ENCODE assay signal across 11 cellular contexts in the genomic region with DNA sequence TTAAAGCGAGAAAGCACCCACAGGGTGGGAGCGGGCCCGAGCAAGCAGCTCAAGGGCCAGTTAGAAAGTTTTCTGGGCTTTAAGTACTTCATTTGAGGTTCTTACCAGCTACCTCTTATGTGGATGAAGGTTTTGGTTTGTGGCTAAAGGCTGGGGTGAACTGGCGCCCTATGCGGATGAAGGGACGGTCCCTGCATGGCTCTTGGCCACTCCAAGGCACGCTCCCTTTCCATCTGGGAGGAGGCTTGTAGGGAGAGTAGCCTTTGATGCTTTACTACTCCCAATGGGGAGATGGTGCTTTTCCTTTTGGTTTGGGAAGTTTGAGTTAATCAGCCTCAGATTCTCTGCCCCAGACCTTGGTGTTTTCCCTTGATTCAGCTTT. TPM values are rescaled to one million over a fixed set of nuclear protein-coding genes. Genes with fewer than 3 reads are reported as not detected.
DNase-seq lines count a peak whose midpoint lies in the region; ATAC-seq and TF ChIP-seq lines count a peak whose summit lies in the region.
"Had no signal": no experiment of that assay in that cellular context is flagged by ENCODE, and none has a peak within 500 bp of the region (broad histone marks: within the 10 kb centered on the region; RNA-seq: fewer than 3 reads in every experiment).

No MANE protein-coding gene starts in this region.

- H3K4me3 ChIP-seq in CD4-positive, alpha-beta memory T cell (ENCODE audit: low read length in 2 of 2), result peak overlapping the region in 1 of 2 donors; percentile 42
- H3K4me3 ChIP-seq in gastrocnemius medialis, result peak overlapping the region; percentile 37 to 57 (median 46)

- H3K36me3 Mint-ChIP-seq in CD4-positive, alpha-beta memory T cell, result no peaks in the 10 kb centered on the region
- no peaks in the 10 kb centered on the region for H3K36me3 Mint-ChIP-seq in WTC11

- no peaks in the 10 kb centered on the region for H3K9me3 ChIP-seq in CD4-positive, alpha-beta memory T cell (ENCODE audit: control insufficient read depth in 1 of 2, low read length in 2 of 2)
- H3K9me3 ChIP-seq in gastrocnemius medialis, result no peaks in the 10 kb centered on the region

- no peak for DNase-seq in CD4-positive, alpha-beta memory T cell
- DNase-seq in WTC11 (ENCODE audit: low spot score) (no peak), Right ventricle myocardium superior (no peak), gastrocnemius medialis (no peak), NCI-H748 treated with DMSO at 0.1 percent for 48 hours (lab: John Stamatoyannopoulos, UW) (no peak), GM19240 (ENCODE audit: insufficient read length, low spot score) (no peak)
- DNase-seq: kidney glomerular epithelial cell, NCI-H2029 had no signal

- peak overlapping the region in 4 of 7 donors; percentile 9 to 83 (median 74) for H3K27ac Mint-ChIP-seq in CD4-positive, alpha-beta memory T cell
- H3K27ac Mint-ChIP-seq in WTC11, result no peak overlapping the region

- peaks cover 13% of the 10 kb centered on the region for H3K4me1 ChIP-seq in CD4-positive, alpha-beta memory T cell (ENCODE audit: insufficient read depth, low read length)
- no peaks in the 10 kb centered on the region for H3K4me1 ChIP-seq in gastrocnemius medialis

- POLR2A ChIA-PET in CD4-positive, alpha-beta memory T cell (lab: Charles Lee; ENCODE audit: partially characterized antibody), result interaction anchor here (1.2 to 4.8 kb wide), 9 partner anchors 10 to 58 kb away, joined by 3 to 59 read pairs (median 5); partner anchors contain the start of genes BLOC1S4 and MRFAP1
- POLR2A ChIA-PET in WTC11 (lab: Charles Lee), result interaction anchor here (0.7 kb wide), 1 partner anchor 90 kb away, joined by 3 read pairs; no protein-coding TSS in a partner anchor

- H3K27me3 Mint-ChIP-seq in CD4-positive, alpha-beta memory T cell, result no peaks in the 10 kb centered on the region
- H3K27me3 Mint-ChIP-seq in WTC11 (ENCODE audit: low read depth), result peaks cover 57% of the 10 kb centered on the region

- peaks cover 0 to 4% (median 0%) of the 10 kb centered on the region in 8 donors for H3K9me3 Mint-ChIP-seq in CD4-positive, alpha-beta memory T cell
- peaks cover 3% of the 10 kb centered on the region; the same call in 1 of the 2 replicates for H3K9me3 Mint-ChIP-seq in WTC11

- H3K36me3 ChIP-seq in CD4-positive, alpha-beta memory T cell (ENCODE audit: insufficient read depth, low read length), result no peaks in the 10 kb centered on the region
- H3K36me3 ChIP-seq in gastrocnemius medialis, result no peaks in the 10 kb centered on the region

- no peak for TF ChIP-seq POLR2A in gastrocnemius medialis (IDR thresholded peaks at IDR 0.05)

- ATAC-seq in WTC11, result peak; percentile 49
- peak; percentile 31 for ATAC-seq in Right ventricle myocardium superior (ENCODE audit: poor library complexity)
- ATAC-seq in gastrocnemius medialis, result peak; percentile 8 to 10
- no peak for ATAC-seq in GM19463 (IDR thresholded peaks at IDR 0.05; ENCODE audit: unreplicated experiment)
- no peak for ATAC-seq in HG02678 (IDR thresholded peaks at IDR 0.05; ENCODE audit: unreplicated experiment)

- no peaks in the 10 kb centered on the region for H3K27me3 ChIP-seq in CD4-positive, alpha-beta memory T cell (ENCODE audit: insufficient read depth, low read length)
- peaks cover 0 to 11% (median 4%) of the 10 kb centered on the region in 3 donors for H3K27me3 ChIP-seq in gastrocnemius medialis

- intact Hi-C loops in CD4-positive, alpha-beta memory T cell (cut with micrococcal nuclease), result loop anchor here (2.0 kb wide), 1 partner anchor 17 kb away; the partner anchor contains the start of gene MRFAP1
- intact Hi-C loops in Right ventricle myocardium superior (cut with DNase I) (no loop called here), gastrocnemius medialis (cut with DNase I; ENCODE audit: low total_unique reads) (loop anchor here (2.0 kb wide), 1 partner anchor 13 kb away; no protein-coding TSS in a partner anchor)

- TF ChIP-seq CTCF in WTC11 (IDR thresholded peaks at IDR 0.05) (no peak), gastrocnemius medialis (IDR thresholded peaks at IDR 0.05 in 4 of 5, conservative IDR thresholded peaks at IDR 0.05 in 1 of 5) (no peak)

- CTCF ChIA-PET in CD4-positive, alpha-beta memory T cell (lab: Charles Lee; ENCODE audit: partially characterized antibody), result interaction anchor here (0.6 to 2.0 kb wide), 4 partner anchors 12 to 227 kb away, joined by 3 to 9 read pairs (median 4); no protein-coding TSS in a partner anchor
- CTCF ChIA-PET in WTC11 (lab: Charles Lee), result interaction anchor here (0.6 to 1.8 kb wide), 3 partner anchors 16 to 326 kb away, joined by 3 to 12 read pairs (median 7); a partner anchor contains a TSS

- peak overlapping the region; percentile 57 to 79 (median 76) for H3K4me3 Mint-ChIP-seq in CD4-positive, alpha-beta memory T cell
- peak overlapping the region; percentile 41 for H3K4me3 Mint-ChIP-seq in WTC11

- in situ Hi-C loops in gastrocnemius medialis (cut with MboI; ENCODE audit: low sequenced_read_pairs in 4 of 4), result no loop called here

- peak overlapping the region; percentile 37 for H3K27ac ChIP-seq in CD4-positive, alpha-beta memory T cell (ENCODE audit: low read depth, low read length)
- no peak overlapping the region for H3K27ac ChIP-seq in gastrocnemius medialis
- H3K27ac ChIP-seq: HL-60 had no signal

- H3K4me1 Mint-ChIP-seq in CD4-positive, alpha-beta memory T cell, result peaks cover 0 to 23% (median 9%) of the 10 kb centered on the region in 4 donors
- H3K4me1 Mint-ChIP-seq in WTC11, result peaks cover 2% of the 10 kb centered on the region; the same call in 1 of the 2 replicates

TF ChIP-seq in WTC11, 78 proteins besides CTCF, POLR2A, EP300 and RAD21:
- TF ChIP-seq GABPB1 (CRISPR knock-in tag; IDR thresholded peaks at IDR 0.05) (no peak), MXD4 (CRISPR knock-in tag; IDR thresholded peaks at IDR 0.05; ENCODE audit: borderline replicate concordance) (no peak), ZNF396 (CRISPR knock-in tag; IDR thresholded peaks at IDR 0.05; ENCODE audit: borderline replicate concordance) (no peak), USF2 (CRISPR knock-in tag; IDR thresholded peaks at IDR 0.05) (no peak), ZMAT4 (CRISPR knock-in tag; IDR thresholded peaks at IDR 0.05) (no peak), CREB1 (CRISPR knock-in tag; IDR thresholded peaks at IDR 0.05) (no peak), NR1H2 (CRISPR knock-in tag; IDR thresholded peaks at IDR 0.05) (no peak)
- TF ChIP-seq, protein P1, sequence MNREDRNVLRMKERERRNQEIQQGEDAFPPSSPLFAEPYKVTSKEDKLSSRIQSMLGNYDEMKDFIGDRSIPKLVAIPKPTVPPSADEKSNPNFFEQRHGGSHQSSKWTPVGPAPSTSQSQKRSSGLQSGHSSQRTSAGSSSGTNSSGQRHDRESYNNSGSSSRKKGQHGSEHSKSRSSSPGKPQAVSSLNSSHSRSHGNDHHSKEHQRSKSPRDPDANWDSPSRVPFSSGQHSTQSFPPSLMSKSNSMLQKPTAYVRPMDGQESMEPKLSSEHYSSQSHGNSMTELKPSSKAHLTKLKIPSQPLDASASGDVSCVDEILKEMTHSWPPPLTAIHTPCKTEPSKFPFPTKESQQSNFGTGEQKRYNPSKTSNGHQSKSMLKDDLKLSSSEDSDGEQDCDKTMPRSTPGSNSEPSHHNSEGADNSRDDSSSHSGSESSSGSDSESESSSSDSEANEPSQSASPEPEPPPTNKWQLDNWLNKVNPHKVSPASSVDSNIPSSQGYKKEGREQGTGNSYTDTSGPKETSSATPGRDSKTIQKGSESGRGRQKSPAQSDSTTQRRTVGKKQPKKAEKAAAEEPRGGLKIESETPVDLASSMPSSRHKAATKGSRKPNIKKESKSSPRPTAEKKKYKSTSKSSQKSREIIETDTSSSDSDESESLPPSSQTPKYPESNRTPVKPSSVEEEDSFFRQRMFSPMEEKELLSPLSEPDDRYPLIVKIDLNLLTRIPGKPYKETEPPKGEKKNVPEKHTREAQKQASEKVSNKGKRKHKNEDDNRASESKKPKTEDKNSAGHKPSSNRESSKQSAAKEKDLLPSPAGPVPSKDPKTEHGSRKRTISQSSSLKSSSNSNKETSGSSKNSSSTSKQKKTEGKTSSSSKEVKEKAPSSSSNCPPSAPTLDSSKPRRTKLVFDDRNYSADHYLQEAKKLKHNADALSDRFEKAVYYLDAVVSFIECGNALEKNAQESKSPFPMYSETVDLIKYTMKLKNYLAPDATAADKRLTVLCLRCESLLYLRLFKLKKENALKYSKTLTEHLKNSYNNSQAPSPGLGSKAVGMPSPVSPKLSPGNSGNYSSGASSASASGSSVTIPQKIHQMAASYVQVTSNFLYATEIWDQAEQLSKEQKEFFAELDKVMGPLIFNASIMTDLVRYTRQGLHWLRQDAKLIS (CRISPR knock-in tag; IDR thresholded peaks at IDR 0.05; ENCODE audit: borderline replicate concordance), result no peak

RNA-seq across cellular contexts. Expression of gene MRFAP1, which starts 17.7 kb away (rescaled TPM):
- 100 to 1,000 TPM; 149 to 157 TPM for total RNA-seq in CD4-positive, alpha-beta memory T cell
- polyA plus RNA-seq in CD4-positive, alpha-beta memory T cell, result 100 to 1,000 TPM; 156 to 169 TPM
- total RNA-seq in WTC11 (2021) (296 to 319 TPM (median 303 TPM) in 3 replicates), Right ventricle myocardium superior (219 TPM), gastrocnemius medialis (100 to 1,000 TPM; 180 to 281 (median 206) TPM)

RNA-seq across cellular contexts. Expression of gene S100P, which starts 35.5 kb away (rescaled TPM):
- 1 to 10 TPM; 2.0 to 2.1 TPM for total RNA-seq in CD4-positive, alpha-beta memory T cell
- 1 to 10 TPM; 1.3 to 3.9 TPM for polyA plus RNA-seq in CD4-positive, alpha-beta memory T cell
- total RNA-seq in WTC11 (2021), result 0.55 TPM in 1 of 3 replicates, not detected in the others
- not detected for total RNA-seq in Right ventricle myocardium superior
- total RNA-seq in gastrocnemius medialis, result 1 to 10 TPM in 1 of 4 donors, not detected in 3; 1.2 TPM

RNA-seq across cellular contexts. Expression of gene MRFAP1L1, which starts 51.5 kb away (rescaled TPM):
- total RNA-seq in CD4-positive, alpha-beta memory T cell, result 100 to 1,000 TPM; 127 to 134 TPM
- polyA plus RNA-seq in CD4-positive, alpha-beta memory T cell, result 100 to 1,000 TPM; 132 to 147 TPM
- total RNA-seq in WTC11 (2021) (52.0 to 56.9 TPM (median 54.4 TPM) in 3 replicates), Right ventricle myocardium superior (39.7 TPM), gastrocnemius medialis (10 to 100 TPM; 43.8 to 54.6 (median 46.9) TPM)

RNA-seq across cellular contexts. Expression of gene BLOC1S4, which starts 57.8 kb away (rescaled TPM):
- total RNA-seq in CD4-positive, alpha-beta memory T cell, result 10 to 100 TPM; 35.3 to 37.8 TPM
- polyA plus RNA-seq in CD4-positive, alpha-beta memory T cell, result 10 to 100 TPM; 72.6 to 76.2 TPM
- total RNA-seq in WTC11 (2021), result 21.4 to 23.4 TPM (median 21.9 TPM) in 3 replicates
- total RNA-seq in Right ventricle myocardium superior, result 6.0 TPM
- 10 to 100 TPM; 15.7 to 25.7 (median 22.3) TPM for total RNA-seq in gastrocnemius medialis

Comparison
In these comparisons a context has a peak if more than half of its experiments do, and no peak if none do; other contexts are left out.
1. ATAC-seq: peak in WTC11 (single experiment), Right ventricle myocardium superior (single experiment) and gastrocnemius medialis (2 of 2); none in GM19463 (single experiment) and HG02678 (single experiment).